ENCODE assay signal across 2 cellular contexts in genomic region chr20:57083072-57083471, GRCh38.
TF ChIP-seq lines count a peak whose summit lies in the region.

No MANE protein-coding gene starts in this region.

TF ChIP-seq in HepG2, 621 proteins besides CTCF, POLR2A, EP300 and RAD21:
- no peak for TF ChIP-seq ZFP82 (CRISPR knock-in tag; IDR thresholded peaks at IDR 0.05; ENCODE audit: borderline replicate concordance)
- TF ChIP-seq TBX3 (IDR thresholded peaks at IDR 0.05; ENCODE audit: borderline replicate concordance), result peak; percentile 34; the same call in 1 of the 2 replicates
- peak; percentile 99 for TF ChIP-seq MNT (IDR thresholded peaks at IDR 0.05)
- no peak for TF ChIP-seq PITX1 (CRISPR knock-in tag; IDR thresholded peaks at IDR 0.05)
- TF ChIP-seq IKZF1 (IDR thresholded peaks at IDR 0.05), result 0 out of 2 replicates have a peak, but pooled peaks have one; percentile 87
- TF ChIP-seq ZNF207 (IDR thresholded peaks at IDR 0.05; ENCODE audit: borderline replicate concordance), result peak; percentile 94
- 0 out of 2 replicates have a peak, but pooled peaks have one; percentile 48 for TF ChIP-seq ZNF468 (CRISPR knock-in tag; IDR thresholded peaks at IDR 0.05)

TF ChIP-seq in H1, 55 proteins besides CTCF, POLR2A, EP300 and RAD21:
- TF ChIP-seq KDM1A (IDR thresholded peaks at IDR 0.05; ENCODE audit: borderline replicate concordance, low read length), result peak; percentile 33; the same call in 1 of the 2 replicates
- TF ChIP-seq SIX5 (IDR thresholded peaks at IDR 0.05; ENCODE audit: low read depth, low read length), result no peak
- TF ChIP-seq SP2 (IDR thresholded peaks at IDR 0.05; ENCODE audit: low read length), result no peak
